ENCODE assay signal across 17 cellular contexts in the genomic region with DNA sequence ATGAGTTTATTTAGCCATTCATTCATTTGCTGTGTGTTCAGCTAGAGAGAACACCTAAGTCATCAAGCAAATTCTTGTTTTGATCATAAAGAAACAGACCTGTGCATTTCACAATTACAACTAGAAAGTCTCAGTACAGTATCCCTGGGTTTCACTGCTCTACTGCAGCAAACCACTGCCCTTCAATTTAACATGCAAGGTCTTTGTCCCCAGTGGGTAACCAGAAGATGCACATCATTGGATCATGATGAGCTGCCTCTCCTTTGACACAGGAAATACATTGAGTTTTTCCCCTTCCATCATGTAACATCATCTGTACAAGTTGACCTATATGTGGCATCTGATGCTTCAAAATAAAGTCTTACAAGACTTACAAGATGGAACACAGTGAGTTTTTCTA.
DNase-seq lines count a peak whose midpoint lies in the region; ATAC-seq and TF ChIP-seq lines count a peak whose summit lies in the region.
"Had no signal": no experiment of that assay in that cellular context is flagged by ENCODE, and none has a peak within 500 bp of the region (broad histone marks: within the 10 kb centered on the region; RNA-seq: fewer than 3 reads in every experiment).

No MANE protein-coding gene starts in this region.

- no peak for TF ChIP-seq CTCF in MCF 10A (IDR thresholded peaks at IDR 0.05; ENCODE audit: unreplicated experiment)

- no peaks in the 10 kb centered on the region for H3K9me3 Mint-ChIP-seq in activated CD4-positive, alpha-beta T cell treated with anti-CD3 and anti-CD28 coated beads for 36 hours (ENCODE audit: low read depth)
- peaks cover 7% of the 10 kb centered on the region for H3K9me3 Mint-ChIP-seq in activated CD4-positive, alpha-beta T cell treated with anti-CD3 and anti-CD28 coated beads, Interleukin-2, amount 10 ng/mL, durations not matched to agents 24 days and 14 days
- peaks cover 3% of the 10 kb centered on the region for H3K9me3 Mint-ChIP-seq in activated naive CD8-positive, alpha-beta T cell treated with anti-CD3 and anti-CD28 coated beads, Interleukin-2, amount 50 U/mL, for 24 hours
- peaks cover 4% of the 10 kb centered on the region for H3K9me3 Mint-ChIP-seq in activated naive CD8-positive, alpha-beta T cell treated with anti-CD3 and anti-CD28 coated beads for 36 hours
- H3K9me3 Mint-ChIP-seq in stimulated activated memory B cell treated with anti-CD40 and anti-IgM and Interleukin-4, amounts not matched to agents 10 μg/mL and 1 μg/mL and 100 μg/mL, for 72 hours: no peaks in the 10 kb centered on the region
- no peaks in the 10 kb centered on the region for H3K9me3 Mint-ChIP-seq in MCF 10A (ENCODE audit: unreplicated experiment)
- H3K9me3 Mint-ChIP-seq: CD4-positive, alpha-beta memory T cell had no signal

- peaks cover 34% of the 10 kb centered on the region for H3K36me3 Mint-ChIP-seq in activated CD4-positive, alpha-beta T cell treated with anti-CD3 and anti-CD28 coated beads for 36 hours (ENCODE audit: low read depth)
- H3K36me3 Mint-ChIP-seq in activated CD4-positive, alpha-beta T cell treated with anti-CD3 and anti-CD28 coated beads, Interleukin-2, amount 10 ng/mL, durations not matched to agents 24 days and 14 days (ENCODE audit: low read depth): peaks cover 41% of the 10 kb centered on the region
- peaks cover 46% of the 10 kb centered on the region for H3K36me3 Mint-ChIP-seq in activated naive CD8-positive, alpha-beta T cell treated with anti-CD3 and anti-CD28 coated beads, Interleukin-2, amount 50 U/mL, for 24 hours (ENCODE audit: low read depth)
- peaks cover 46% of the 10 kb centered on the region for H3K36me3 Mint-ChIP-seq in activated naive CD8-positive, alpha-beta T cell treated with anti-CD3 and anti-CD28 coated beads for 36 hours
- H3K36me3 Mint-ChIP-seq in stimulated activated memory B cell treated with anti-CD40 and anti-IgM and Interleukin-4, amounts not matched to agents 10 μg/mL and 1 μg/mL and 100 μg/mL, for 72 hours: peaks cover 46% of the 10 kb centered on the region
- H3K36me3 Mint-ChIP-seq in MCF 10A (ENCODE audit: insufficient read depth, unreplicated experiment): peaks cover 19% of the 10 kb centered on the region

- POLR2A ChIA-PET in activated CD4-positive, alpha-beta T cell treated with anti-CD3 and anti-CD28 coated beads for 36 hours (lab: Charles Lee): no interaction called here
- POLR2A ChIA-PET in MCF 10A (lab: Yijun Ruan, JAX): no interaction called here

- no TSS peak for BruUV-seq in MCF 10A (replicated peaks; lab: Mats Ljungman, UMichigan)

- intact Hi-C loops in activated CD4-positive, alpha-beta T cell treated with anti-CD3 and anti-CD28 coated beads for 36 hours (cut with DNase I, micrococcal nuclease): no loop called here
- intact Hi-C loops in activated CD4-positive, alpha-beta T cell treated with anti-CD3 and anti-CD28 coated beads, Interleukin-2, amount 10 ng/mL, durations not matched to agents 24 days and 14 days (cut with micrococcal nuclease): no loop called here
- intact Hi-C loops in MCF 10A (cut with micrococcal nuclease): no loop called here

- no peak overlapping the region for H3K27ac Mint-ChIP-seq in activated CD4-positive, alpha-beta T cell treated with anti-CD3 and anti-CD28 coated beads for 36 hours
- H3K27ac Mint-ChIP-seq in activated CD4-positive, alpha-beta T cell treated with anti-CD3 and anti-CD28 coated beads, Interleukin-2, amount 10 ng/mL, durations not matched to agents 24 days and 14 days: no peak overlapping the region
- H3K27ac Mint-ChIP-seq in activated naive CD8-positive, alpha-beta T cell treated with anti-CD3 and anti-CD28 coated beads, Interleukin-2, amount 50 U/mL, for 24 hours: no peak overlapping the region
- H3K27ac Mint-ChIP-seq in activated naive CD8-positive, alpha-beta T cell treated with anti-CD3 and anti-CD28 coated beads for 36 hours: no peak overlapping the region
- no peak overlapping the region for H3K27ac Mint-ChIP-seq in stimulated activated memory B cell treated with anti-CD40 and anti-IgM and Interleukin-4, amounts not matched to agents 10 μg/mL and 1 μg/mL and 100 μg/mL, for 72 hours
- H3K27ac Mint-ChIP-seq in MCF 10A (ENCODE audit: low read depth, unreplicated experiment): no peak overlapping the region

- CTCF ChIA-PET in activated CD4-positive, alpha-beta T cell treated with anti-CD3 and anti-CD28 coated beads for 36 hours (lab: Charles Lee): interaction anchor here (1.0 to 1.3 kb wide), 2 partner anchors 8 to 14 kb away, joined by 3 to 4 read pairs; no protein-coding TSS in a partner anchor
- CTCF ChIA-PET in MCF 10A (lab: Yijun Ruan, JAX): interaction anchor here (0.6 to 1.5 kb wide), 4 partner anchors 14 to 1174 kb away, joined by 3 to 7 read pairs (median 3); a partner anchor contains a TSS

- ATAC-seq in activated CD4-positive, alpha-beta T cell treated with anti-CD3 and anti-CD28 coated beads for 36 hours: peak; percentile 33
- ATAC-seq in activated naive CD8-positive, alpha-beta T cell treated with anti-CD3 and anti-CD28 coated beads, Interleukin-2, amount 50 U/mL, for 24 hours: peak; percentile 54
- peak; percentile 47 for ATAC-seq in stimulated activated memory B cell treated with anti-CD40 and anti-IgM and Interleukin-4, amounts not matched to agents 10 μg/mL and 1 μg/mL and 100 μg/mL, for 72 hours
- no peak for ATAC-seq in GM18867 (IDR thresholded peaks at IDR 0.05; ENCODE audit: unreplicated experiment)
- ATAC-seq: A549, HepG2 had no signal

- no peak overlapping the region for H3K4me3 Mint-ChIP-seq in activated CD4-positive, alpha-beta T cell treated with anti-CD3 and anti-CD28 coated beads for 36 hours
- no peak overlapping the region for H3K4me3 Mint-ChIP-seq in activated CD4-positive, alpha-beta T cell treated with anti-CD3 and anti-CD28 coated beads, Interleukin-2, amount 10 ng/mL, durations not matched to agents 24 days and 14 days
- H3K4me3 Mint-ChIP-seq in activated naive CD8-positive, alpha-beta T cell treated with anti-CD3 and anti-CD28 coated beads, Interleukin-2, amount 50 U/mL, for 24 hours: no peak overlapping the region
- H3K4me3 Mint-ChIP-seq in activated naive CD8-positive, alpha-beta T cell treated with anti-CD3 and anti-CD28 coated beads for 36 hours: no peak overlapping the region
- no peak overlapping the region for H3K4me3 Mint-ChIP-seq in stimulated activated memory B cell treated with anti-CD40 and anti-IgM and Interleukin-4, amounts not matched to agents 10 μg/mL and 1 μg/mL and 100 μg/mL, for 72 hours
- H3K4me3 Mint-ChIP-seq in MCF 10A (ENCODE audit: unreplicated experiment): no peak overlapping the region
- H3K4me3 Mint-ChIP-seq: CD14-positive monocyte; CD4-positive, alpha-beta memory T cell; H9 had no signal

- H3K27me3 Mint-ChIP-seq in activated CD4-positive, alpha-beta T cell treated with anti-CD3 and anti-CD28 coated beads for 36 hours: no peaks in the 10 kb centered on the region
- no peaks in the 10 kb centered on the region for H3K27me3 Mint-ChIP-seq in activated CD4-positive, alpha-beta T cell treated with anti-CD3 and anti-CD28 coated beads, Interleukin-2, amount 10 ng/mL, durations not matched to agents 24 days and 14 days
- H3K27me3 Mint-ChIP-seq in activated naive CD8-positive, alpha-beta T cell treated with anti-CD3 and anti-CD28 coated beads, Interleukin-2, amount 50 U/mL, for 24 hours: no peaks in the 10 kb centered on the region
- H3K27me3 Mint-ChIP-seq in activated naive CD8-positive, alpha-beta T cell treated with anti-CD3 and anti-CD28 coated beads for 36 hours: no peaks in the 10 kb centered on the region
- no peaks in the 10 kb centered on the region for H3K27me3 Mint-ChIP-seq in stimulated activated memory B cell treated with anti-CD40 and anti-IgM and Interleukin-4, amounts not matched to agents 10 μg/mL and 1 μg/mL and 100 μg/mL, for 72 hours
- no peaks in the 10 kb centered on the region for H3K27me3 Mint-ChIP-seq in MCF 10A (ENCODE audit: insufficient read depth, unreplicated experiment)
- H3K27me3 Mint-ChIP-seq: CD4-positive, alpha-beta memory T cell had no signal

- peaks cover 43% of the 10 kb centered on the region for H3K4me1 Mint-ChIP-seq in activated CD4-positive, alpha-beta T cell treated with anti-CD3 and anti-CD28 coated beads for 36 hours
- peaks cover 14% of the 10 kb centered on the region for H3K4me1 Mint-ChIP-seq in activated CD4-positive, alpha-beta T cell treated with anti-CD3 and anti-CD28 coated beads, Interleukin-2, amount 10 ng/mL, durations not matched to agents 24 days and 14 days
- H3K4me1 Mint-ChIP-seq in activated naive CD8-positive, alpha-beta T cell treated with anti-CD3 and anti-CD28 coated beads, Interleukin-2, amount 50 U/mL, for 24 hours: peaks cover 34% of the 10 kb centered on the region
- peaks cover 35% of the 10 kb centered on the region for H3K4me1 Mint-ChIP-seq in activated naive CD8-positive, alpha-beta T cell treated with anti-CD3 and anti-CD28 coated beads for 36 hours
- peaks cover 30% of the 10 kb centered on the region for H3K4me1 Mint-ChIP-seq in stimulated activated memory B cell treated with anti-CD40 and anti-IgM and Interleukin-4, amounts not matched to agents 10 μg/mL and 1 μg/mL and 100 μg/mL, for 72 hours
- H3K4me1 Mint-ChIP-seq in MCF 10A (ENCODE audit: insufficient read depth, unreplicated experiment): no peaks in the 10 kb centered on the region

- no peak for DNase-seq in activated CD4-positive, alpha-beta T cell treated with anti-CD3 and anti-CD28 coated beads for 36 hours
- DNase-seq in activated CD4-positive, alpha-beta T cell treated with anti-CD3 and anti-CD28 coated beads, Interleukin-2, amount 10 ng/mL, durations not matched to agents 24 days and 14 days: no peak
- DNase-seq in activated naive CD8-positive, alpha-beta T cell treated with anti-CD3 and anti-CD28 coated beads, Interleukin-2, amount 50 U/mL, for 24 hours: no peak
- no peak for DNase-seq in activated naive CD8-positive, alpha-beta T cell treated with anti-CD3 and anti-CD28 coated beads for 36 hours
- no peak for DNase-seq in MCF 10A (ENCODE audit: unreplicated experiment)
- no peak for DNase-seq in T-helper 9 cell
- DNase-seq: AML-193; CD4-positive, alpha-beta memory T cell; DMS153; DMS79; GDM1; H9 had no signal
